ENCODE assay signal across 14 cellular contexts in the genomic region with DNA sequence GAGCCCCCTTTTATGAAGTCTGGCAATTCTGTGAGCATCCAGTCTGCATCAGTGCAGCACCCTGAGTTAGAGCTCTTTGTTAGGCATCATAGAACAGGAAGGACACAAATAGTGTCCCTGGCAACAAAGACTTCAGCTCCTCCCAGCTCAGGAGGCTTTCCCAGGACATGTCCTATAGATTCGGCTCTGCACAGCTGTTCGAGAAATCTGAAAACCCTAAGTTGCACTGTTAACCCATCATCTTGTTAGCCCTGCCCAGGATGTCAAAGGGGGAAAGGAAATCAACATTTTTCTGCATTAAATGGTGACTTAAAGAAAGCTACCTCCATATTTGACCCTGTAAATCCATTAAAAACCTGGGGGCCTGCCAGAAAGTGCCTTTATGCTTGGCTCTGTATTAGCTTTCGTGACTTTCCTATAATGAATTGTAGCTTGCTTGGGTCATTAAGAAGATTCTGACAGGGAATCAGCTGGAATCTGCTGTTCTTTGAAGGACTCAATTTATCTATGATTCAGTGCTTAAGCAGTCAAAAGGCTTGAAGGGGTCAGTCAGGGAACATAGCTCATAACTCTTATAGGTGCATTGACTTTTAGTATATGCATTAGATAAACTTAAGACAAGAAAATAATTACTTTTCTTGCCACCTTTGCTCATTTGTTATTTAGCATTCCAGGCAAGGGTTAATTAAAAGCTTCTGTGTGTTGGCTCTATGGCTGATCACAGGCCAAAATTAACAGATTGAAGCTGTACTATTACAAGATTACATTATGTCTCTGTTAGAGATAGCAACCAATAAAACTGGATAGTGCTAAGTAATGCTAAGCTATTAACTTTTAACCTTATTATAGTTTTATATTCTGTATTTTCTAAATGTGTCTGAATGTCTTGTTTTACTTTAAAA. TPM values are rescaled to one million over a fixed set of nuclear protein-coding genes. Genes with fewer than 3 reads are reported as not detected.
DNase-seq lines count a peak whose midpoint lies in the region; ATAC-seq and TF ChIP-seq lines count a peak whose summit lies in the region.
"Had no signal": no experiment of that assay in that cellular context is flagged by ENCODE, and none has a peak within 500 bp of the region (broad histone marks: within the 10 kb centered on the region; RNA-seq: fewer than 3 reads in every experiment).

No MANE protein-coding gene starts in this region.

- H3K4me3 Mint-ChIP-seq in endothelial cell (ENCODE audit: unreplicated experiment) (no peak overlapping the region), immature natural killer cell (no peak overlapping the region)
- no peak overlapping the region for H3K4me3 Mint-ChIP-seq in CD4-positive, alpha-beta T cell
- H3K4me3 Mint-ChIP-seq: memory B cell had no signal

- H3K27me3 Mint-ChIP-seq in endothelial cell (ENCODE audit: unreplicated experiment) (no peaks in the 10 kb centered on the region), immature natural killer cell (ENCODE audit: low read depth in 3 of 3) (peaks cover 4 to 10% (median 7%) of the 10 kb centered on the region in 3 donors)
- H3K27me3 Mint-ChIP-seq in CD4-positive, alpha-beta T cell, result peaks cover 5% of the 10 kb centered on the region

- no peaks in the 10 kb centered on the region for H3K9me3 ChIP-seq in CD4-positive, alpha-beta T cell (ENCODE audit: control insufficient read depth, low read length)
- H3K9me3 ChIP-seq: heart left ventricle, thoracic aorta had no signal

- H3K9me3 Mint-ChIP-seq in endothelial cell (ENCODE audit: unreplicated experiment) (no peaks in the 10 kb centered on the region), immature natural killer cell (no peaks in the 10 kb centered on the region)
- H3K9me3 Mint-ChIP-seq in CD4-positive, alpha-beta T cell, result no peaks in the 10 kb centered on the region
- H3K9me3 Mint-ChIP-seq: memory B cell had no signal

- H3K4me1 Mint-ChIP-seq in endothelial cell (ENCODE audit: unreplicated experiment) (peaks cover 14% of the 10 kb centered on the region), immature natural killer cell (no peaks in the 10 kb centered on the region)
- peaks cover 28% of the 10 kb centered on the region for H3K4me1 Mint-ChIP-seq in CD4-positive, alpha-beta T cell (ENCODE audit: low read depth)
- H3K4me1 Mint-ChIP-seq: memory B cell had no signal

- no peak for TF ChIP-seq CTCF in endothelial cell (IDR thresholded peaks at IDR 0.05; ENCODE audit: unreplicated experiment)
- no peak for TF ChIP-seq CTCF in CD4-positive, alpha-beta T cell (IDR thresholded peaks at IDR 0.05)

- H3K27ac ChIP-seq in CD4-positive, alpha-beta T cell (ENCODE audit: low read depth, low read length), result no peak overlapping the region
- H3K27ac ChIP-seq: heart left ventricle, thoracic aorta had no signal

- DNase-seq in NCI-H146 (lab: John Stamatoyannopoulos, UW) (peak; percentile 2), NCI-H146 treated with DMSO at 0.1 percent for 48 hours (lab: John Stamatoyannopoulos, UW; ENCODE audit: unreplicated experiment) (no peak), NCI-H82 treated with DMSO at 0.1 percent for 48 hours (lab: John Stamatoyannopoulos, UW; ENCODE audit: unreplicated experiment) (peak; percentile 89), endothelial cell (ENCODE audit: low spot score) (peak; percentile 9), skeletal muscle cell (ENCODE audit: low read depth) (peak; percentile 32), immature natural killer cell (no peak), NCI-H187 (lab: John Stamatoyannopoulos, UW) (no peak)
- DNase-seq in CD4-positive, alpha-beta T cell, result no peak
- DNase-seq: activated CD4-positive, alpha-beta T cell treated with anti-CD3 and anti-CD28 coated beads, Interleukin-2, amount 50 U/mL, for 4 hours; heart left ventricle; NCI-H1092 treated with DMSO at 0.1 percent for 48 hours had no signal

- no peak overlapping the region for H3K4me3 ChIP-seq in skeletal muscle cell (ENCODE audit: low read depth, low read length)
- H3K4me3 ChIP-seq: heart left ventricle, thoracic aorta had no signal

- H3K27ac Mint-ChIP-seq in endothelial cell (ENCODE audit: unreplicated experiment) (peak overlapping the region; percentile 26), immature natural killer cell (no peak overlapping the region)
- no peak overlapping the region for H3K27ac Mint-ChIP-seq in CD4-positive, alpha-beta T cell
- H3K27ac Mint-ChIP-seq: memory B cell had no signal

- POLR2A ChIA-PET in CD4-positive, alpha-beta T cell (lab: Charles Lee), result interaction anchor here (0.7 to 2.1 kb wide), 5 partner anchors 23 to 571 kb away, joined by 3 to 5 read pairs (median 3); partner anchors contain the start of genes ACVR1 and CYTIP

- intact Hi-C loops in CD4-positive, alpha-beta T cell (cut with DNase I, micrococcal nuclease), result loop anchor here (5.0 to 10.0 kb wide), 5 partner anchors 470 to 1447 kb away; partner anchors contain the start of genes CCDC148 (in 1 of the 2) and PKP4 (in 1 of the 2)

- CTCF ChIA-PET in CD4-positive, alpha-beta T cell (lab: Charles Lee), result interaction anchor here (0.9 to 2.5 kb wide), 3 partner anchors 20 to 187 kb away, joined by 3 to 15 read pairs (median 5); no protein-coding TSS in a partner anchor

- H3K36me3 Mint-ChIP-seq in endothelial cell (ENCODE audit: low read depth, unreplicated experiment) (no peaks in the 10 kb centered on the region), immature natural killer cell (no peaks in the 10 kb centered on the region)
- H3K36me3 Mint-ChIP-seq in CD4-positive, alpha-beta T cell (ENCODE audit: low read depth), result no peaks in the 10 kb centered on the region
- H3K36me3 Mint-ChIP-seq: memory B cell had no signal

- no peaks in the 10 kb centered on the region for H3K27me3 ChIP-seq in CD4-positive, alpha-beta T cell (ENCODE audit: control insufficient read depth, insufficient read depth, low read length)

- ATAC-seq in CD4-positive, alpha-beta T cell (ENCODE audit: poor library complexity), result no peak
- ATAC-seq: heart left ventricle had no signal

RNA-seq across cellular contexts. Expression of gene ERMN, which starts 20.6 kb away (rescaled TPM):
- 0.36 TPM for total RNA-seq in endothelial cell (ENCODE audit: unreplicated experiment)
- 10 to 100 TPM; 17.3 to 18.0 TPM for total RNA-seq in CD4-positive, alpha-beta T cell
- polyA plus RNA-seq in immature natural killer cell, result under 1 TPM in 2 of 3 donors, not detected in 1; 0.17 to 0.42 TPM
- total RNA-seq: dermis microvascular lymphatic vessel endothelial cell had no signal

RNA-seq across cellular contexts. Expression of gene GALNT5, which starts 47.6 kb away (rescaled TPM):
- 0.15 TPM for total RNA-seq in endothelial cell (ENCODE audit: unreplicated experiment)
- not detected for total RNA-seq in CD4-positive, alpha-beta T cell
- polyA plus RNA-seq in immature natural killer cell, result not detected
- total RNA-seq: dermis microvascular lymphatic vessel endothelial cell had no signal

Comparison
In these comparisons a context has a peak if more than half of its experiments do, and no peak if none do; other contexts are left out.
1. DNase-seq: peak in NCI-H146 (single experiment), NCI-H82 treated with DMSO at 0.1 percent for 48 hours (single experiment), endothelial cell (single experiment) and skeletal muscle cell (single experiment); none in NCI-H146 treated with DMSO at 0.1 percent for 48 hours (single experiment), CD4-positive, alpha-beta T cell (0 of 10), immature natural killer cell (0 of 3) and NCI-H187 (0 of 2).
2. RNA of gene ERMN, which starts 20.6 kb away (total RNA-seq): 17.3 to 18.0 TPM in CD4-positive, alpha-beta T cell; 0.36 TPM in endothelial cell (single experiment); every median in the first group is over 10 times any median in the second.